9 cellular contexts compared by ENCODE assay signal in the genomic region with DNA sequence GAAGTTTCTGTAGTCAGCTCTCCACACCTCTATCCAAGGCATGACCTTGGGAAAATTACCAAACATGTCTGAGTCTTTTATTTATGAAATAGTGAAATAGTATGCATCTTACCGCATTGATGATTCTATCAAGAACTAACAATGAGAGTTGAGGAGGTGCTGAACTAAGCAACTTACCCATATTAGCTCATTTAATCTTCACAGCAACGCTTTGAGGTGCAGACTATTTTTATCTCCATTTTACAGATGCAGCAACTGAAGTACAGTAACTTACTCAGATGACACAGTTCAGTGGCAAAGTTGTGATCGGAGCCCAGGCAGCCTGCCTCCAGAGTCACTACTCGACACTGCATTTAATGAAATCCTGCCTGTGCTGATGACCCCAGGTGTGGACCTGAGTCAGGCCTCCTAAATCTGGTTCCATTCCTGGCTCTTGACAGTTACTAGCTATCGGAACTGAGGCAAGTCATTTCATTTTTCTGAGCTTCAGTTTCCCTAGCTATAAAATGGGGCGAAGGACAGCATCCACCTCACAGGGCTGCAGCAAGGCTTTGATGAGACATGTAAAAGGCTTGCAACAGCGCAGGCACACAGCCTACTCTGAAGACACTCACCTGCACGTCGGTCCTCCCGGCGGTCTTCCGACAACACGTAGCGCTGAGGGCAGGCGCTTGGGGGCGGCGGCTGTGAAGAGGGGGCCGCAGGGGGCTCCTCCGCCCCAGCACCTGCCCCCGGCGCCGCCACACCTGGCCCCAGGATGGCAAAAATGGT. TPM values are rescaled to one million over a fixed set of nuclear protein-coding genes. Genes with fewer than 3 reads are reported as not detected.
A peak's percentile ranks its signal among the peaks of the same experiment; 100 is the strongest.
DNase-seq lines count a peak whose midpoint lies in the region; ATAC-seq, FAIRE-seq and TF ChIP-seq lines count a peak whose summit lies in the region.
"Had no signal": no experiment of that assay in that cellular context is flagged by ENCODE, and none has a peak within 500 bp of the region (broad histone marks: within the 10 kb centered on the region; RNA-seq: fewer than 3 reads in every experiment).

No MANE protein-coding gene starts in this region.

- peaks cover 25% of the 10 kb centered on the region for H3K36me3 Mint-ChIP-seq in WTC11

- peak overlapping the region; percentile 65 for H3K4me3 Mint-ChIP-seq in WTC11

- peaks cover 12% of the 10 kb centered on the region for H3K4me1 Mint-ChIP-seq in WTC11

- no peak overlapping the region for H3K27ac Mint-ChIP-seq in WTC11

- CTCF ChIA-PET in WTC11 (lab: Charles Lee), result interaction anchor here (0.6 to 4.1 kb wide), 13 partner anchors 9 to 178 kb away, joined by 3 to 41 read pairs (median 5); partner anchors contain the start of genes FOXA3, IRF2BP1, SIX5 and SYMPK

- H3K9me3 ChIP-seq in small intestine (ENCODE audit: control insufficient read depth, low read depth), result no peaks in the 10 kb centered on the region

- no peak for FAIRE-seq in small intestine (lab: Jason Lieb, UNC)

- WGBS in small intestine, 3 donors, result 58 to 64% (median 64%) methylated on average over 17 to 22 of the region's 22 CpGs

- no peaks in the 10 kb centered on the region for H3K4me1 ChIP-seq in small intestine (ENCODE audit: control insufficient read depth in 2 of 2, insufficient read depth in 1 of 2, low read depth in 1 of 2, low read length in 1 of 2)

- DNase-seq in DMS79 treated with DMSO at 0.1 percent for 48 hours (lab: John Stamatoyannopoulos, UW) (peak; percentile 10), DMS79 (lab: John Stamatoyannopoulos, UW) (no peak), WTC11 (ENCODE audit: low spot score) (no peak), fibroblast of villous mesenchyme (ENCODE audit: low read depth) (no peak), small intestine (no peak), NOMO-1 (lab: John Stamatoyannopoulos, UW; ENCODE audit: unreplicated experiment in 2 of 2) (no peak), LoVo (ENCODE audit: low spot score) (no peak)
- DNase-seq: 8988T had no signal

- no peak overlapping the region for H3K27ac ChIP-seq in small intestine (ENCODE audit: low read depth in 1 of 2, low read length in 1 of 2)

- no peaks in the 10 kb centered on the region for H3K9me3 Mint-ChIP-seq in WTC11

- H3K4me3 ChIP-seq in fibroblast of villous mesenchyme (ENCODE audit: low read depth, low read length), result peak overlapping the region; percentile 93
- peak overlapping the region; percentile 73 to 83 for H3K4me3 ChIP-seq in small intestine (ENCODE audit: low read depth in 1 of 2, low read length in 2 of 2)

- TF ChIP-seq CTCF in WTC11 (IDR thresholded peaks at IDR 0.05), result no peak
- no peak for TF ChIP-seq CTCF in fibroblast of villous mesenchyme (IDR thresholded peaks at IDR 0.05; ENCODE audit: insufficient read depth, low read depth, low read length)

- peaks cover 25% of the 10 kb centered on the region for H3K27me3 Mint-ChIP-seq in WTC11 (ENCODE audit: low read depth)

- H3K27me3 ChIP-seq in small intestine (ENCODE audit: control insufficient read depth in 2 of 2, insufficient read depth in 2 of 2, low read length in 2 of 2), result no peaks in the 10 kb centered on the region

- ATAC-seq in WTC11 (no peak), HG02588 (IDR thresholded peaks at IDR 0.05; ENCODE audit: unreplicated experiment) (no peak)

- POLR2A ChIA-PET in WTC11 (lab: Charles Lee), result interaction anchor here (1.5 to 1.9 kb wide), 2 partner anchors 36 to 114 kb away, joined by 4 to 6 read pairs; partner anchors contain the start of gene FOXA3

- peaks cover 0 to 3% of the 10 kb centered on the region in 2 donors for H3K36me3 ChIP-seq in small intestine (ENCODE audit: control insufficient read depth in 2 of 2, insufficient read depth in 2 of 2, low read length in 2 of 2)

TF ChIP-seq in WTC11, 78 proteins besides CTCF, POLR2A, EP300 and RAD21:
- TF ChIP-seq ATF1 (CRISPR knock-in tag; IDR thresholded peaks at IDR 0.05) (no peak), SMAD3 (CRISPR knock-in tag; IDR thresholded peaks at IDR 0.05; ENCODE audit: borderline replicate concordance) (no peak), ZNF263 (CRISPR knock-in tag; IDR thresholded peaks at IDR 0.05; ENCODE audit: low read depth) (0 out of 2 replicates have a peak, but pooled peaks have one; percentile 45)
TF ChIP-seq in WTC11: peak in this region for 1.

RNA-seq across cellular contexts. Expression of gene MYPOP, which starts 1.6 kb away (rescaled TPM):
- total RNA-seq in WTC11 (2021) (13.6 to 15.1 TPM (median 14.8 TPM) in 3 replicates), fibroblast of villous mesenchyme (2.6 TPM in 2 replicates)
- 10 to 100 TPM in 1 of 3 donors, 1 to 10 TPM in 2; 4.8 to 10.7 (median 7.3) TPM for polyA plus RNA-seq in small intestine

RNA-seq across cellular contexts. Expression of gene NANOS2, which starts 13.7 kb away (rescaled TPM):
- total RNA-seq in WTC11 (2021) (0.13 to 0.18 TPM in 2 of 3 replicates, not detected in the other), fibroblast of villous mesenchyme (not detected in 2 replicates)
- polyA plus RNA-seq in small intestine, result not detected

RNA-seq across cellular contexts. Expression of gene IRF2BP1, which starts 14.9 kb away (rescaled TPM):
- total RNA-seq in WTC11 (2021) (29.8 to 32.3 TPM (median 30.3 TPM) in 3 replicates), fibroblast of villous mesenchyme (26.3 and 30.9 TPM in 2 replicates)
- polyA plus RNA-seq in small intestine, result 10 to 100 TPM; 14.5 to 16.7 (median 14.6) TPM

RNA-seq across cellular contexts. Expression of gene FOXA3, which starts 36.7 kb away (rescaled TPM):
- total RNA-seq in WTC11 (2021), result 20.7 to 24.6 TPM (median 24.2 TPM) in 3 replicates
- not detected in 2 replicates for total RNA-seq in fibroblast of villous mesenchyme
- polyA plus RNA-seq in small intestine, result 10 to 100 TPM; 15.7 to 24.8 (median 21.5) TPM

RNA-seq across cellular contexts. Expression of gene SYMPK, which starts 37.9 kb away (rescaled TPM):
- total RNA-seq in WTC11 (2021) (105 to 111 TPM (median 106 TPM) in 3 replicates), fibroblast of villous mesenchyme (37.1 and 38.7 TPM in 2 replicates)
- 100 to 1,000 TPM in 1 of 3 donors, 10 to 100 TPM in 2; 68.1 to 106 (median 76.7) TPM for polyA plus RNA-seq in small intestine
